16 cellular contexts compared by ENCODE assay signal in the genomic region with DNA sequence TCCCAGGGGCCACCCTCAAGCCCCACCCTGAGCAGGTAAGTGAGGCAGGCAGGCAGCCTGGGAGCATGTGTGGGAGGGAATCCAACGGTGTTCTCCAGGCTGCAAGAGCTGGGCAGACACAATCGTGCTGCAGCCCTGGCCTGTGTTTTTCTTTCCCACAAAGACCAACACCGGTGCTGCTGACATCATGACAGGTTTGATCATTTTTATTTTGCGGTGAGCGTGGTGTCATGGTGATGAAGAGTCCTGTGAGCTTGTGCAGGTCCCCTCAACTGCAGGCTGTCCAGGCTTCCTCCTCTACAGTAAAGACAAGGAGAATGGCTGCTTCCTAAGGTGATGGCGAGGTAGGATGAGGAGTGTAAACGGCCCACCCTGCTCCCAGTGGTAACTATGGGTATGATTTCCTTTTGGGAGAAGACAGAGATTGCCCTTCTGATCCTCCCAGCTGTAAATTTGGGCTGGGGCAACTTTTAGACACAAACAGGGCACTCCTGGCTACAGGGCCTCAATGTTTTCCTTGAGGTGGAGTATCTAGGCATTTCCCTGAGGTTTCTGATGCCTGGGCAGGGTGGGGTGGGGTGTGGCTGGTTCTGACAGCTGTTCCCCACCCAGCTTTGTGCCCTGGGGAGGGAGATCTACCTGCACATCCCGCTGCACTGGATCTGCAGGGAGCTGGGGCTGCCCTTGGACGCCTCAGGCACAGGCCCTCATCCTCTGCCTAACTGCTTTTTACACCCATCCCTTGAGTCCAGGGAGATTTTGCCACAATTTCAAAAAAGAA.
DNase-seq lines count a peak whose midpoint lies in the region; ATAC-seq and TF ChIP-seq lines count a peak whose summit lies in the region.
"Had no signal": no experiment of that assay in that cellular context is flagged by ENCODE, and none has a peak within 500 bp of the region (broad histone marks: within the 10 kb centered on the region; RNA-seq: fewer than 3 reads in every experiment).

No MANE protein-coding gene starts in this region.

- H4K20me1 ChIP-seq in DND-41 (ENCODE audit: insufficient read depth, low read length): no peaks in the 10 kb centered on the region

- peaks cover 17% of the 10 kb centered on the region for H3K27me3 ChIP-seq in DND-41 (ENCODE audit: insufficient read depth, low read length, poor library complexity)

- H3K4me1 Mint-ChIP-seq in naive B cell: peaks cover 41 to 56% (median 42%) of the 10 kb centered on the region in 3 donors

- H2AFZ ChIP-seq in DND-41 (ENCODE audit: low read depth, low read length): peak overlapping the region; percentile 17; the same call in 1 of the 2 replicates

- no peak overlapping the region for H3K4me2 ChIP-seq in DND-41 (ENCODE audit: insufficient read depth, low read length)

- peak; percentile 16 for TF ChIP-seq CTCF in DND-41 (IDR thresholded peaks at IDR 0.05; ENCODE audit: borderline replicate concordance, extremely low read depth, low read length, poor library complexity, severe bottlenecking)

- no peaks in the 10 kb centered on the region for H3K9me3 Mint-ChIP-seq in naive B cell
- H3K9me3 Mint-ChIP-seq: natural killer cell treated with Interleukin-12 subunit alpha and Interleukin-12 subunit beta and Interleukin-15 and Interleukin-18, amount 100 ng/mL, for 72 hours; stimulated activated naive CD8-positive, alpha-beta T cell treated with anti-CD3 and anti-CD28 coated beads, Interleukin-15, amount 100 ng/mL, for 72 hours had no signal

- no peaks in the 10 kb centered on the region for H3K79me2 ChIP-seq in DND-41 (ENCODE audit: insufficient read depth, low read length)

- DNase-seq in DND-41: no peak
- DNase-seq in LoVo (ENCODE audit: low spot score): peak; percentile 80
- DNase-seq in epithelial cell of prostate (ENCODE audit: low read depth, low spot score): peak; percentile 84
- DNase-seq in naive B cell: no peak
- DNase-seq in COLO668 (lab: John Stamatoyannopoulos, UW; ENCODE audit: unreplicated experiment): no peak
- DNase-seq: activated gamma-delta T cell treated with Interleukin-2 at 50 U/mL for 16 hours; dermis blood vessel endothelial cell; NCI-H510A; stimulated activated naive CD8-positive, alpha-beta T cell treated with anti-CD3 and anti-CD28 coated beads, Interleukin-15, amount 100 ng/mL, for 72 hours; WERI-Rb-1 had no signal

- H3K9ac ChIP-seq in DND-41 (ENCODE audit: low read depth, low read length): no peak overlapping the region

- no peaks in the 10 kb centered on the region for H3K9me3 ChIP-seq in DND-41 (ENCODE audit: insufficient read depth, low read length, severe bottlenecking)

- H3K4me1 ChIP-seq in DND-41 (ENCODE audit: insufficient read depth, low read length): peaks cover 16% of the 10 kb centered on the region

- H3K36me3 Mint-ChIP-seq in naive B cell: peaks cover 0 to 10% of the 10 kb centered on the region in 2 donors

- no peak for ATAC-seq in DND-41 (ENCODE audit: insufficient read depth, low read depth)
- ATAC-seq in naive B cell (ENCODE audit: low read depth in 2 of 2): no peak
- no peak for ATAC-seq in GM18517 (IDR thresholded peaks at IDR 0.05; ENCODE audit: unreplicated experiment)
- no peak for ATAC-seq in HG02571 (IDR thresholded peaks at IDR 0.05; ENCODE audit: unreplicated experiment)
- ATAC-seq in HG03354 (IDR thresholded peaks at IDR 0.05; ENCODE audit: poor library complexity, severe bottlenecking, unreplicated experiment): no peak
- ATAC-seq: natural killer cell treated with Interleukin-12 subunit alpha and Interleukin-12 subunit beta and Interleukin-15 and Interleukin-18, amount 100 ng/mL, for 72 hours; stimulated activated naive CD8-positive, alpha-beta T cell treated with anti-CD3 and anti-CD28 coated beads, Interleukin-15, amount 100 ng/mL, for 72 hours had no signal

- peak overlapping the region in 5 of 6 donors; percentile 84 to 97 (median 87) for H3K27ac Mint-ChIP-seq in naive B cell
- H3K27ac Mint-ChIP-seq: natural killer cell treated with Interleukin-12 subunit alpha and Interleukin-12 subunit beta and Interleukin-15 and Interleukin-18, amount 100 ng/mL, for 72 hours; progenitor cell of endocrine pancreas; stimulated activated naive CD8-positive, alpha-beta T cell treated with anti-CD3 and anti-CD28 coated beads, Interleukin-15, amount 100 ng/mL, for 72 hours had no signal

- H3K27ac ChIP-seq in DND-41 (ENCODE audit: low read length): no peak overlapping the region
- peak overlapping the region; percentile 93 for H3K27ac ChIP-seq in epithelial cell of prostate
- H3K27ac ChIP-seq: HL-60, WERI-Rb-1 had no signal

- H3K27me3 Mint-ChIP-seq in naive B cell: no peaks in the 10 kb centered on the region
- H3K27me3 Mint-ChIP-seq: natural killer cell treated with Interleukin-12 subunit alpha and Interleukin-12 subunit beta and Interleukin-15 and Interleukin-18, amount 100 ng/mL, for 72 hours; stimulated activated naive CD8-positive, alpha-beta T cell treated with anti-CD3 and anti-CD28 coated beads, Interleukin-15, amount 100 ng/mL, for 72 hours had no signal

- H3K4me3 Mint-ChIP-seq in naive B cell: peak overlapping the region in 2 of 8 donors; percentile 34 to 61
- H3K4me3 Mint-ChIP-seq: natural killer cell treated with Interleukin-12 subunit alpha and Interleukin-12 subunit beta and Interleukin-15 and Interleukin-18, amount 100 ng/mL, for 72 hours; stimulated activated naive CD8-positive, alpha-beta T cell treated with anti-CD3 and anti-CD28 coated beads, Interleukin-15, amount 100 ng/mL, for 72 hours had no signal

- no peaks in the 10 kb centered on the region for H3K36me3 ChIP-seq in DND-41 (ENCODE audit: insufficient read depth, low read length)
- H3K36me3 ChIP-seq: WERI-Rb-1 had no signal

- no peak overlapping the region for H3K4me3 ChIP-seq in DND-41 (ENCODE audit: low read depth in 1 of 2, low read length in 2 of 2)

Comparison
In these comparisons a context has a peak if more than half of its experiments do, and no peak if none do; other contexts are left out.
1. DNase-seq: peak in LoVo (single experiment) and epithelial cell of prostate (single experiment); none in DND-41 (single experiment), naive B cell (single experiment) and COLO668 (single experiment).